1 cellular context compared by ENCODE assay signal in genomic region chr5:154940772-154941620, GRCh38.
TF ChIP-seq lines count a peak whose summit lies in the region.

Gene MRPL22, plus strand, starts transcription at chr5:154941073. Its CDS starts 38 bp downstream, at chr5:154941111.

TF ChIP-seq in WTC11, 78 proteins besides CTCF, POLR2A, EP300 and RAD21 (continued from another document):
- TF ChIP-seq HMGXB4 (CRISPR knock-in tag; IDR thresholded peaks at IDR 0.05) (no peak), FOXK1 (CRISPR knock-in tag; IDR thresholded peaks at IDR 0.05) (peak; percentile 57), GABPB1 (CRISPR knock-in tag; IDR thresholded peaks at IDR 0.05) (0 out of 2 replicates have a peak, but pooled peaks have one; percentile 42), MYBL2 (CRISPR knock-in tag; IDR thresholded peaks at IDR 0.05) (no peak; the same call in 1 of the 2 replicates), ZNF416 (CRISPR knock-in tag; IDR thresholded peaks at IDR 0.05) (no peak), MLX (CRISPR knock-in tag; IDR thresholded peaks at IDR 0.05) (no peak), JAZF1 (CRISPR knock-in tag; IDR thresholded peaks at IDR 0.05) (no peak), ETV6 (CRISPR knock-in tag; IDR thresholded peaks at IDR 0.05) (no peak), SP1 (CRISPR knock-in tag; conservative IDR thresholded peaks at IDR 0.05) (peak; percentile 49)
